9 cellular contexts compared by ENCODE assay signal in the genomic region with DNA sequence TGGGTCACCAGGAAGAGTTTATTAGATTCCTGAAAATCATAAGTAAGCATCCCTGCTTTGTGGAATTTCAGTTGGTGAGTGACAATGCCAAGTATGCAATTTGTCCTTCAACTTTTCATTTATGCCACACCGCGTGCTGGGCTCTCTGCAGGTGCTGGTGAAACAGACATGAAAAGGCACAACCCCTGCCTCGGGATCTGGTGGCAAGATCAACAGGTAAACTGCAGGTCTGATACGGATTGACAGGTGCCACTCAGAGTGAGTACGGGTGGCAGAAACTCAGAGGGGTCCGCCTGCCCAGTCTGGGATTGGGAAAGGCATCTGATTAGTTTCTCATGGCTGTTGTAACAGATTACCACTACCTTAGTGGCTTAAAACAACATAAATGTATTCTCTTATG.
"Had no signal": no experiment of that assay in that cellular context is flagged by ENCODE, and none has a peak within 500 bp of the region (broad histone marks: within the 10 kb centered on the region; RNA-seq: fewer than 3 reads in every experiment).

No MANE protein-coding gene starts in this region.

- DNase-seq: GM23248, GOT3, H7, HFFc6 had no signal

- H3K27ac ChIP-seq: GM23248, HL-60 had no signal

- H3K36me3 ChIP-seq: HAP-1 had no signal

- H2AFZ ChIP-seq: GM23248 had no signal

- H3K4me3 Mint-ChIP-seq: HFFc6, IgD-negative memory B cell had no signal

- H3K4me1 ChIP-seq: HAP-1 had no signal

- H3K27ac Mint-ChIP-seq: HFFc6 had no signal

- ATAC-seq: HCT116, HepG2 had no signal

- H3K9ac ChIP-seq: GM23248 had no signal

- H3K4me3 ChIP-seq: GM23248, HAP-1 had no signal

- H3K9me3 ChIP-seq: HAP-1 had no signal
